3 cellular contexts compared by ENCODE assay signal in the genomic region with DNA sequence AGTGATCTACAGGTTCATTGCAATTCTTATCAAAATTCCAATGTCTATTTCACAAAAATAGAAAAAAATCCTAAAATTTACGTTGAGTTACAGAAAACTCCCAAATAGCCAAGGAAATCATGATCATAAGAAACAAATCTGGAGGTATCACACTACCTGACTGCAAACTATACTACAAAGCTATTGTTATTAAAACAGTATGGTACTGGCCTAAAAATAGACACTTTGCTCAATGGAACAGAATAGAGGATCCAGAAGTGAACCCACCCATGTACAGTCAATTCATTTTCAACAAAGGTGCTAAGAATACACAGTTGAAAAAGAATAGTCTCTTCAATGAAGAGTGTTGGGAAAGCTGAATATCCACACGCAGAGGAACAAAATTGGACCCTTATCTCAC.
TF ChIP-seq lines count a peak whose summit lies in the region.

No MANE protein-coding gene starts in this region.

TF ChIP-seq in HEK293, 187 proteins besides CTCF, POLR2A, EP300 and RAD21:
- TF ChIP-seq ZNF114 (tag by site-specific recombination; IDR thresholded peaks at IDR 0.05), result no peak
- no peak for TF ChIP-seq ZNF138 (tag by site-specific recombination; IDR thresholded peaks at IDR 0.05; ENCODE audit: borderline replicate concordance)
- TF ChIP-seq SETDB1 (IDR thresholded peaks at IDR 0.05; ENCODE audit: insufficient read length, low read length), result peak; percentile 58
- TF ChIP-seq, protein P1, sequence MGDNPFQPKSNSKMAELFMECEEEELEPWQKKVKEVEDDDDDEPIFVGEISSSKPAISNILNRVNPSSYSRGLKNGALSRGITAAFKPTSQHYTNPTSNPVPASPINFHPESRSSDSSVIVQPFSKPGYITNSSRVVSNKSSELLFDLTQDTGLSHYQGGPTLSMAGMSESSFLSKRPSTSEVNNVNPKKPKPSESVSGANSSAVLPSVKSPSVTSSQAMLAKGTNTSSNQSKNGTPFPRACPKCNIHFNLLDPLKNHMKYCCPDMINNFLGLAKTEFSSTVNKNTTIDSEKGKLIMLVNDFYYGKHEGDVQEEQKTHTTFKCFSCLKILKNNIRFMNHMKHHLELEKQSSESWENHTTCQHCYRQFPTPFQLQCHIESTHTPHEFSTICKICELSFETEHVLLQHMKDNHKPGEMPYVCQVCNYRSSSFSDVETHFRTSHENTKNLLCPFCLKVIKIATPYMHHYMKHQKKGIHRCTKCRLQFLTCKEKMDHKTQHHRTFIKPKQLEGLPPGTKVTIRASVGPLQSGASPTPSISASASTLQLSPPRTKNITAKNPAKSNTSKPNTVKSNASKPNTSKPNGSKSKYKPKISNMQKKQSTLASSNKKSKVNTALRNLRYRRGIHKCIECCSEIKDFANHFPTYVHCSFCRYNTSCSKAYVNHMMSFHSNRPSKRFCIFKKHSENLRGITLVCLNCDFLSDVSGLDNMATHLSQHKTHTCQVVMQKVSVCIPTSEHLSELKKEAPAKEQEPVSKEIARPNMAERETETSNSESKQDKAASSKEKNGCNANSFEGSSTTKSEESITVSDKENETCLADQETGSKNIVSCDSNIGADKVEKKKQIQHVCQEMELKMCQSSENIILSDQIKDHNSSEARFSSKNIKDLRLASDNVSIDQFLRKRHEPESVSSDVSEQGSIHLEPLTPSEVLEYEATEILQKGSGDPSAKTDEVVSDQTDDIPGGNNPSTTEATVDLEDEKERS (tag by site-specific recombination; IDR thresholded peaks at IDR 0.05), result 0 out of 2 replicates have a peak, but pooled peaks have one; percentile 27
- TF ChIP-seq, protein P2, sequence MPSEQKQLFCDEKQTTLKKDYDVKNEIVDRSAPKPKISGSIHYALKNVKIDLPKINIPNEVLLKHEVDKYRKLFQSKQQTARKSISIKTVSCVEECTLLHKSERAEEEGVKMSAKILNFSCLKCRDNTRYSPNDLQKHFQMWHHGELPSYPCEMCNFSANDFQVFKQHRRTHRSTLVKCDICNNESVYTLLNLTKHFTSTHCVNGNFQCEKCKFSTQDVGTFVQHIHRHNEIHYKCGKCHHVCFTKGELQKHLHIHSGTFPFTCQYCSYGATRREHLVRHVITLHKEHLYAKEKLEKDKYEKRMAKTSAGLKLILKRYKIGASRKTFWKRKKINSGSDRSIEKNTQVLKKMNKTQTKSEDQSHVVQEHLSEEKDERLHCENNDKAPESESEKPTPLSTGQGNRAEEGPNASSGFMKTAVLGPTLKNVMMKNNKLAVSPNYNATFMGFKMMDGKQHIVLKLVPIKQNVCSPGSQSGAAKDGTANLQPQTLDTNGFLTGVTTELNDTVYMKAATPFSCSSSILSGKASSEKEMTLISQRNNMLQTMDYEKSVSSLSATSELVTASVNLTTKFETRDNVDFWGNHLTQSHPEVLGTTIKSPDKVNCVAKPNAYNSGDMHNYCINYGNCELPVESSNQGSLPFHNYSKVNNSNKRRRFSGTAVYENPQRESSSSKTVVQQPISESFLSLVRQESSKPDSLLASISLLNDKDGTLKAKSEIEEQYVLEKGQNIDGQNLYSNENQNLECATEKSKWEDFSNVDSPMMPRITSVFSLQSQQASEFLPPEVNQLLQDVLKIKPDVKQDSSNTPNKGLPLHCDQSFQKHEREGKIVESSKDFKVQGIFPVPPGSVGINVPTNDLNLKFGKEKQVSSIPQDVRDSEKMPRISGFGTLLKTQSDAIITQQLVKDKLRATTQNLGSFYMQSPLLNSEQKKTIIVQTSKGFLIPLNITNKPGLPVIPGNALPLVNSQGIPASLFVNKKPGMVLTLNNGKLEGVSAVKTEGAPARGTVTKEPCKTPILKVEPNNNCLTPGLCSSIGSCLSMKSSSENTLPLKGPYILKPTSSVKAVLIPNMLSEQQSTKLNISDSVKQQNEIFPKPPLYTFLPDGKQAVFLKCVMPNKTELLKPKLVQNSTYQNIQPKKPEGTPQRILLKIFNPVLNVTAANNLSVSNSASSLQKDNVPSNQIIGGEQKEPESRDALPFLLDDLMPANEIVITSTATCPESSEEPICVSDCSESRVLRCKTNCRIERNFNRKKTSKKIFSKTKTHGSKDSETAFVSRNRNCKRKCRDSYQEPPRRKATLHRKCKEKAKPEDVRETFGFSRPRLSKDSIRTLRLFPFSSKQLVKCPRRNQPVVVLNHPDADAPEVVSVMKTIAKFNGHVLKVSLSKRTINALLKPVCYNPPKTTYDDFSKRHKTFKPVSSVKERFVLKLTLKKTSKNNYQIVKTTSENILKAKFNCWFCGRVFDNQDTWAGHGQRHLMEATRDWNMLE (tag by site-specific recombination; conservative IDR thresholded peaks at IDR 0.05; ENCODE audit: low read depth), result no peak

TF ChIP-seq in WTC11, 78 proteins besides CTCF, POLR2A, EP300 and RAD21:
- TF ChIP-seq GTF2I (CRISPR knock-in tag; conservative IDR thresholded peaks at IDR 0.05), result peak; percentile 78; the same call in 1 of the 2 replicates
- TF ChIP-seq, protein P3, sequence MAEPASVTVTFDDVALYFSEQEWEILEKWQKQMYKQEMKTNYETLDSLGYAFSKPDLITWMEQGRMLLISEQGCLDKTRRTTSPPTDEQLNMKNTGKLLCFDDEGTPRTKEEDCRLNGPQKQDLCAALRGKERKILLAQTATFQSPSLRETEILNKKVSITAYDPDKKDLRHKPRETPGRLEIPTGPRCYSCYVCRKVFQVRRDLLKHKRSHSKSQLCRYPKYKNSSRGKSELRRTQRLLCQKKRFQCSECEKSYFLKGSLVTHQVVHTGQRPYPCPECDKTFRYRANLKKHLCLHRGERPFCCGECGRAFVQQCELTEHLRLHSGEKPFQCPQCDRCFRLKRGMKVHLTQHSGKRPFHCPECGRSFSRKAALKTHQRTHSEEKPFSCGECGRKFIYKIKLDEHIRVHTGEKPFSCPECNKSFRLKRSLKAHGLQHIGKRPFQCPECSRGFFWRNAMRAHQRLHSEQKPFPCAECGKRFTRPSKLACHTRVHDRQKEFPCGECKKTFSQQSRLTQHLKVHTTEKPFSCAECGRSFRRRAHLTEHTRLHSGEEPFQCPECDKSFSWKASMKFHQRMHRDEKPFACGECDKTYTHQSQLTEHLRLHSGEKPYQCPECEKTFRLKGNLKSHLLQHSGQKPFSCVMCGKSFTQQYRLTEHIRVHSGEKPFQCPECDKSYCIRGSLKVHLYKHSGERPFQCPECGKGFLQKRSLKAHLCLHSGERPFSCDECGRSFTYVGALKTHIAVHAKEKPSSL (CRISPR knock-in tag; conservative IDR thresholded peaks at IDR 0.05), result no peak
- no peak for TF ChIP-seq ESRRA (CRISPR knock-in tag; IDR thresholded peaks at IDR 0.05; ENCODE audit: borderline replicate concordance)

TF ChIP-seq in K562, 482 proteins besides CTCF, POLR2A, EP300 and RAD21 (continued from another document):
- TF ChIP-seq RBM25 (IDR thresholded peaks at IDR 0.05; ENCODE audit: low read depth, low read length, severe bottlenecking) (peak; percentile 88), MEF2A (IDR thresholded peaks at IDR 0.05; ENCODE audit: control insufficient read depth, low read depth, low read length) (peak; percentile 53; the same call in 1 of the 2 replicates), TRIM28 (IDR thresholded peaks at IDR 0.05) (peak; percentile 68; the same call in 1 of the 2 replicates), BCOR (IDR thresholded peaks at IDR 0.05) (0 out of 2 replicates have a peak, but pooled peaks have one; percentile 30), ADNP (tag; IDR thresholded peaks at IDR 0.05) (0 out of 2 replicates have a peak, but pooled peaks have one; percentile 32), MEF2D (tag; conservative IDR thresholded peaks at IDR 0.05; ENCODE audit: low read depth) (peak; percentile 71; the same call in 1 of the 2 replicates), DACH1 (IDR thresholded peaks at IDR 0.05; ENCODE audit: partially characterized antibody) (no peak)
TF ChIP-seq in K562: peak in this region for 6.
